In the genomic region with DNA sequence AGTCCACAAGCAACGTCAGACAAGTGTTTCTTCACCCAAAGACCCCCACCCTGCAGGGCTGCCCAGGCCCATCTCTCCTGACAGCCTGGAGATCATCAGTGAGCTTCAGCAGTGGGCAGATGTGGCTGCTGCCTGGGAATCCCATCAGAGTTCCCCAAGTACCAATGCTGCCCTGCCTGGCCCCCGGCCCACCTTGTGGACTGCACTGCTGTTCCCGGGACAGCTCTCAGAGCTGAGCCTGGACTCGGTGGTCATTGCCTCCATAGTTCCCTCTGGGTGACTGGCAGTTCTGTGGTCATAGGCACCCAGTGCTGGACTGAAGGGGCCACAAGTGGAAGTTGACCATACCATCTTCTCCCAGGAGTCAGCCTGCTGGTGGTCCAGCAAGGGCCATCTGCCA, we compare ENCODE assay signal across 19 cellular contexts. TPM values are rescaled to one million over a fixed set of nuclear protein-coding genes. Genes with fewer than 3 reads are reported as not detected.
DNase-seq lines count a peak whose midpoint lies in the region; ATAC-seq and TF ChIP-seq lines count a peak whose summit lies in the region.
"Had no signal": no experiment of that assay in that cellular context is flagged by ENCODE, and none has a peak within 500 bp of the region (broad histone marks: within the 10 kb centered on the region; RNA-seq: fewer than 3 reads in every experiment).

No MANE protein-coding gene starts in this region.

- H3K9me3 Mint-ChIP-seq in osteocyte (ENCODE audit: unreplicated experiment): peaks cover 54% of the 10 kb centered on the region

- H3K9me3 ChIP-seq in esophagus muscularis mucosa (no peaks in the 10 kb centered on the region), upper lobe of right lung (no peaks in the 10 kb centered on the region)
- H3K9me3 ChIP-seq in effector memory CD4-positive, alpha-beta T cell (ENCODE audit: control insufficient read depth, low read length): no peaks in the 10 kb centered on the region
- H3K9me3 ChIP-seq: HAP-1 had no signal

- H3K27ac Mint-ChIP-seq in osteocyte (ENCODE audit: unreplicated experiment): no peak overlapping the region
- H3K27ac Mint-ChIP-seq: HFFc6 had no signal

- ATAC-seq in upper lobe of right lung (no peak), HG02678 (IDR thresholded peaks at IDR 0.05; ENCODE audit: unreplicated experiment) (no peak)

- intact Hi-C loops in esophagus muscularis mucosa (cut with DNase I) (no loop called here), upper lobe of right lung (cut with DNase I) (no loop called here)

- H3K27me3 ChIP-seq in esophagus muscularis mucosa (peaks cover 0 to 12% (median 0%) of the 10 kb centered on the region in 4 donors), upper lobe of right lung (no peaks in the 10 kb centered on the region)
- H3K27me3 ChIP-seq in effector memory CD4-positive, alpha-beta T cell (replicated peaks; ENCODE audit: control insufficient read depth, insufficient read depth, low read length, poor library complexity, severe bottlenecking): no peaks in the 10 kb centered on the region

- H3K27me3 Mint-ChIP-seq in osteocyte (ENCODE audit: unreplicated experiment): no peaks in the 10 kb centered on the region
- H3K27me3 Mint-ChIP-seq: CD4-positive, alpha-beta memory T cell had no signal

- WGBS in esophagus muscularis mucosa: 62% methylated on average over 1 of the region's 4 CpGs

- no peak for TF ChIP-seq CTCF in coronary artery (IDR thresholded peaks at IDR 0.05)
- TF ChIP-seq CTCF in esophagus muscularis mucosa (IDR thresholded peaks at IDR 0.05): no peak
- TF ChIP-seq CTCF in osteocyte (IDR thresholded peaks at IDR 0.05): no peak
- TF ChIP-seq CTCF in upper lobe of right lung (IDR thresholded peaks at IDR 0.05): no peak

- H3K27ac ChIP-seq in coronary artery (no peak overlapping the region), esophagus muscularis mucosa (replicated peaks in 1 of 4) (no peak overlapping the region), upper lobe of right lung (no peak overlapping the region)
- H3K27ac ChIP-seq in effector memory CD4-positive, alpha-beta T cell (ENCODE audit: insufficient read depth, low read length, poor library complexity, severe bottlenecking): no peak overlapping the region

- TF ChIP-seq EP300 in esophagus muscularis mucosa (IDR thresholded peaks at IDR 0.05): no peak

- peaks cover 8% of the 10 kb centered on the region for H3K36me3 Mint-ChIP-seq in osteocyte (ENCODE audit: unreplicated experiment)
- H3K36me3 Mint-ChIP-seq: CD4-positive, alpha-beta memory T cell had no signal

- H3K4me1 ChIP-seq in esophagus muscularis mucosa (no peaks in the 10 kb centered on the region), upper lobe of right lung (no peaks in the 10 kb centered on the region)
- no peaks in the 10 kb centered on the region for H3K4me1 ChIP-seq in effector memory CD4-positive, alpha-beta T cell (ENCODE audit: control insufficient read depth, insufficient read depth, low read length, poor library complexity, severe bottlenecking)
- H3K4me1 ChIP-seq: HAP-1 had no signal

- no peaks in the 10 kb centered on the region for H3K4me1 Mint-ChIP-seq in osteocyte (ENCODE audit: unreplicated experiment)
- H3K4me1 Mint-ChIP-seq: CD4-positive, alpha-beta memory T cell had no signal

- H3K4me3 ChIP-seq in coronary artery (no peak overlapping the region), esophagus muscularis mucosa (no peak overlapping the region), upper lobe of right lung (no peak overlapping the region)
- no peak overlapping the region for H3K4me3 ChIP-seq in effector memory CD4-positive, alpha-beta T cell (ENCODE audit: insufficient read depth, low read depth, low read length, poor library complexity, severe bottlenecking)
- H3K4me3 ChIP-seq: HAP-1 had no signal

- no peak for TF ChIP-seq POLR2A in esophagus muscularis mucosa (IDR thresholded peaks at IDR 0.05; ENCODE audit: low read depth)

- H3K4me3 Mint-ChIP-seq in osteocyte (ENCODE audit: unreplicated experiment): no peak overlapping the region
- H3K4me3 Mint-ChIP-seq: CD4-positive, alpha-beta memory T cell; HFFc6 had no signal

- H3K36me3 ChIP-seq in esophagus muscularis mucosa: no peaks in the 10 kb centered on the region
- H3K36me3 ChIP-seq in upper lobe of right lung: no peaks in the 10 kb centered on the region
- no peaks in the 10 kb centered on the region for H3K36me3 ChIP-seq in effector memory CD4-positive, alpha-beta T cell (ENCODE audit: control insufficient read depth, insufficient read depth, low read length)
- H3K36me3 ChIP-seq: HAP-1 had no signal

- DNase-seq in coronary artery (ENCODE audit: low spot score) (peak; percentile 64), esophagus muscularis mucosa (ENCODE audit: extremely low spot score) (peak; percentile 86), osteocyte (ENCODE audit: extremely low spot score, unreplicated experiment) (peak; percentile 73), upper lobe of right lung (peak; percentile 52), hippocampal formation (lab: John Stamatoyannopoulos, UW) (no peak), NCI-H2029 (lab: John Stamatoyannopoulos, UW) (no peak)
- no peak for DNase-seq in effector memory CD4-positive, alpha-beta T cell
- DNase-seq: C1 segment of cervical spinal cord; Calu3; CD4-positive, alpha-beta memory T cell; COR-L47; DMS53; DMS79 treated with DMSO at 0.1 percent for 48 hours; GF-D8; GOT3; HFFc6 had no signal

RNA-seq across cellular contexts. Expression of gene ZNF492, which starts 24.5 kb away (rescaled TPM):
- total RNA-seq in esophagus muscularis mucosa: under 1 TPM; under 0.01 to 0.42 (median 0.15) TPM
- not detected in 2 replicates for total RNA-seq in osteocyte
- total RNA-seq in upper lobe of right lung: 0.29 TPM
- total RNA-seq: A673, Calu3 had no signal

Comparison
In these comparisons a context has a peak if more than half of its experiments do, and no peak if none do; other contexts are left out.
1. DNase-seq: peak in coronary artery (single experiment), esophagus muscularis mucosa (single experiment), osteocyte (single experiment) and upper lobe of right lung (single experiment); none in effector memory CD4-positive, alpha-beta T cell (0 of 3), hippocampal formation (0 of 2) and NCI-H2029 (single experiment).